1 cellular context compared by ENCODE assay signal in the genomic region with DNA sequence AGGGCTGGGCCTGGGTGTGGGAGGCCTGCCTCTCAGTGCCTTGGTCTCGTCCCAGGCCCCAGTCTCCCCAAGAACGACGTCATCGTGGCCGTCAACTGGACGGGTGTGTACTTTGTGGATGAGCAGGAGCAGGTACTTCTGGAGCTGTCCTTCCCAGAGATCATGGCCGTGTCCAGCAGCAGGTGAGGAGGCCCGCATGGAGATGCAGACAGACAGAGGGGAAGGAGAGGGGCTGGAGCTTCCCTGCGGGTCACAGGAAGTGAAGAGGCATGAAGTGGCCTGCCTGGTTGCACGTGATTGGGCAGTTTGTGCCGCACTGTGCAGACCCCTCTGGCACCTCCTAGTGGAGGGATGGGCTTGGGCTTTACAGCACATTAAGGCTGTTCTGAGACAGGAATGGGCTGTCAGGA.
TF ChIP-seq lines count a peak whose summit lies in the region.

No MANE protein-coding gene starts in this region.

TF ChIP-seq in K562, 482 proteins besides CTCF, POLR2A, EP300 and RAD21 (continued from another document and continues in another):
- TF ChIP-seq U2AF2 (optimal IDR thresholded peaks at IDR 0.05; ENCODE audit: low read depth, low read length) (no peak), EHMT2 (IDR thresholded peaks at IDR 0.05) (no peak), SMC3 (conservative IDR thresholded peaks at IDR 0.05; ENCODE audit: insufficient read depth, low read depth, low read length) (0 out of 2 replicates have a peak, but pooled peaks have one; percentile 24), RCOR1 (IDR thresholded peaks at IDR 0.05; ENCODE audit: borderline replicate concordance in 1 of 2, low read depth in 2 of 2, low read length in 2 of 2) (0 out of 4 replicates have a peak, but pooled peaks of 1 of the 2 experiments have one; percentile 38), FOXJ3 (CRISPR knock-in tag; IDR thresholded peaks at IDR 0.05) (no peak), RNF2 (IDR thresholded peaks at IDR 0.05) (no peak), GABPA (tag; conservative IDR thresholded peaks at IDR 0.05; ENCODE audit: low read depth) (0 out of 2 replicates have a peak, but pooled peaks have one; percentile 34), ZNF146 (CRISPR knock-in tag; IDR thresholded peaks at IDR 0.05; ENCODE audit: unreplicated experiment) (no peak), SMARCC2 (IDR thresholded peaks at IDR 0.05; ENCODE audit: low read depth) (no peak), STAT5B (CRISPR knock-in tag; IDR thresholded peaks at IDR 0.05) (no peak), CBX3 (IDR thresholded peaks at IDR 0.05; ENCODE audit: borderline replicate concordance in 1 of 2, low read length in 2 of 2) (peak in 1 of 2 experiments; percentile 53; a peak in 1 of 3 replicates), ARID1B (IDR thresholded peaks at IDR 0.05) (no peak), ATF1 (CRISPR knock-in tag; IDR thresholded peaks at IDR 0.05) (no peak), ATF1 (tag; IDR thresholded peaks at IDR 0.05) (peak; percentile 62), ZNF764 (CRISPR knock-in tag; IDR thresholded peaks at IDR 0.05; ENCODE audit: low read depth) (peak; percentile 87), CXXC5 (CRISPR knock-in tag; IDR thresholded peaks at IDR 0.05) (peak; percentile 50; the same call in 1 of the 2 replicates), HNRNPLL (IDR thresholded peaks at IDR 0.05; ENCODE audit: low read depth, low read length, poor library complexity, severe bottlenecking) (no peak), CEBPG (CRISPR knock-in tag; IDR thresholded peaks at IDR 0.05) (no peak; the same call in 1 of the 2 replicates), CEBPG (tag; conservative IDR thresholded peaks at IDR 0.05 in 1 of 2, IDR thresholded peaks at IDR 0.05 in 1 of 2) (no peak), SMAD4 (CRISPR knock-in tag; conservative IDR thresholded peaks at IDR 0.05) (peak; percentile 37; the same call in 1 of the 2 replicates), ZNF274 (IDR thresholded peaks at IDR 0.05; ENCODE audit: borderline replicate concordance, low read depth, low read length) (no peak)
- TF ChIP-seq, protein P1, sequence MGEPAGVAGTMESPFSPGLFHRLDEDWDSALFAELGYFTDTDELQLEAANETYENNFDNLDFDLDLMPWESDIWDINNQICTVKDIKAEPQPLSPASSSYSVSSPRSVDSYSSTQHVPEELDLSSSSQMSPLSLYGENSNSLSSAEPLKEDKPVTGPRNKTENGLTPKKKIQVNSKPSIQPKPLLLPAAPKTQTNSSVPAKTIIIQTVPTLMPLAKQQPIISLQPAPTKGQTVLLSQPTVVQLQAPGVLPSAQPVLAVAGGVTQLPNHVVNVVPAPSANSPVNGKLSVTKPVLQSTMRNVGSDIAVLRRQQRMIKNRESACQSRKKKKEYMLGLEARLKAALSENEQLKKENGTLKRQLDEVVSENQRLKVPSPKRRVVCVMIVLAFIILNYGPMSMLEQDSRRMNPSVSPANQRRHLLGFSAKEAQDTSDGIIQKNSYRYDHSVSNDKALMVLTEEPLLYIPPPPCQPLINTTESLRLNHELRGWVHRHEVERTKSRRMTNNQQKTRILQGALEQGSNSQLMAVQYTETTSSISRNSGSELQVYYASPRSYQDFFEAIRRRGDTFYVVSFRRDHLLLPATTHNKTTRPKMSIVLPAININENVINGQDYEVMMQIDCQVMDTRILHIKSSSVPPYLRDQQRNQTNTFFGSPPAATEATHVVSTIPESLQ (CRISPR knock-in tag; IDR thresholded peaks at IDR 0.05): no peak
- TF ChIP-seq, protein P2, sequence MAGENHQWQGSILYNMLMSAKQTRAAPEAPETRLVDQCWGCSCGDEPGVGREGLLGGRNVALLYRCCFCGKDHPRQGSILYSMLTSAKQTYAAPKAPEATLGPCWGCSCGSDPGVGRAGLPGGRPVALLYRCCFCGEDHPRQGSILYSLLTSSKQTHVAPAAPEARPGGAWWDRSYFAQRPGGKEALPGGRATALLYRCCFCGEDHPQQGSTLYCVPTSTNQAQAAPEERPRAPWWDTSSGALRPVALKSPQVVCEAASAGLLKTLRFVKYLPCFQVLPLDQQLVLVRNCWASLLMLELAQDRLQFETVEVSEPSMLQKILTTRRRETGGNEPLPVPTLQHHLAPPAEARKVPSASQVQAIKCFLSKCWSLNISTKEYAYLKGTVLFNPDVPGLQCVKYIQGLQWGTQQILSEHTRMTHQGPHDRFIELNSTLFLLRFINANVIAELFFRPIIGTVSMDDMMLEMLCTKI (IDR thresholded peaks at IDR 0.05; ENCODE audit: partially characterized antibody): no peak
- TF ChIP-seq, protein P3, sequence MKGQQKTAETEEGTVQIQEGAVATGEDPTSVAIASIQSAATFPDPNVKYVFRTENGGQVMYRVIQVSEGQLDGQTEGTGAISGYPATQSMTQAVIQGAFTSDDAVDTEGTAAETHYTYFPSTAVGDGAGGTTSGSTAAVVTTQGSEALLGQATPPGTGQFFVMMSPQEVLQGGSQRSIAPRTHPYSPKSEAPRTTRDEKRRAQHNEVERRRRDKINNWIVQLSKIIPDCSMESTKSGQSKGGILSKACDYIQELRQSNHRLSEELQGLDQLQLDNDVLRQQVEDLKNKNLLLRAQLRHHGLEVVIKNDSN (CRISPR knock-in tag; IDR thresholded peaks at IDR 0.05): peak; percentile 75
- TF ChIP-seq, protein P4, sequence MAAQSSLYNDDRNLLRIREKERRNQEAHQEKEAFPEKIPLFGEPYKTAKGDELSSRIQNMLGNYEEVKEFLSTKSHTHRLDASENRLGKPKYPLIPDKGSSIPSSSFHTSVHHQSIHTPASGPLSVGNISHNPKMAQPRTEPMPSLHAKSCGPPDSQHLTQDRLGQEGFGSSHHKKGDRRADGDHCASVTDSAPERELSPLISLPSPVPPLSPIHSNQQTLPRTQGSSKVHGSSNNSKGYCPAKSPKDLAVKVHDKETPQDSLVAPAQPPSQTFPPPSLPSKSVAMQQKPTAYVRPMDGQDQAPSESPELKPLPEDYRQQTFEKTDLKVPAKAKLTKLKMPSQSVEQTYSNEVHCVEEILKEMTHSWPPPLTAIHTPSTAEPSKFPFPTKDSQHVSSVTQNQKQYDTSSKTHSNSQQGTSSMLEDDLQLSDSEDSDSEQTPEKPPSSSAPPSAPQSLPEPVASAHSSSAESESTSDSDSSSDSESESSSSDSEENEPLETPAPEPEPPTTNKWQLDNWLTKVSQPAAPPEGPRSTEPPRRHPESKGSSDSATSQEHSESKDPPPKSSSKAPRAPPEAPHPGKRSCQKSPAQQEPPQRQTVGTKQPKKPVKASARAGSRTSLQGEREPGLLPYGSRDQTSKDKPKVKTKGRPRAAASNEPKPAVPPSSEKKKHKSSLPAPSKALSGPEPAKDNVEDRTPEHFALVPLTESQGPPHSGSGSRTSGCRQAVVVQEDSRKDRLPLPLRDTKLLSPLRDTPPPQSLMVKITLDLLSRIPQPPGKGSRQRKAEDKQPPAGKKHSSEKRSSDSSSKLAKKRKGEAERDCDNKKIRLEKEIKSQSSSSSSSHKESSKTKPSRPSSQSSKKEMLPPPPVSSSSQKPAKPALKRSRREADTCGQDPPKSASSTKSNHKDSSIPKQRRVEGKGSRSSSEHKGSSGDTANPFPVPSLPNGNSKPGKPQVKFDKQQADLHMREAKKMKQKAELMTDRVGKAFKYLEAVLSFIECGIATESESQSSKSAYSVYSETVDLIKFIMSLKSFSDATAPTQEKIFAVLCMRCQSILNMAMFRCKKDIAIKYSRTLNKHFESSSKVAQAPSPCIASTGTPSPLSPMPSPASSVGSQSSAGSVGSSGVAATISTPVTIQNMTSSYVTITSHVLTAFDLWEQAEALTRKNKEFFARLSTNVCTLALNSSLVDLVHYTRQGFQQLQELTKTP (IDR thresholded peaks at IDR 0.05; ENCODE audit: low read depth in 1 of 2, partially characterized antibody in 2 of 2): no peak
- TF ChIP-seq, protein P5, sequence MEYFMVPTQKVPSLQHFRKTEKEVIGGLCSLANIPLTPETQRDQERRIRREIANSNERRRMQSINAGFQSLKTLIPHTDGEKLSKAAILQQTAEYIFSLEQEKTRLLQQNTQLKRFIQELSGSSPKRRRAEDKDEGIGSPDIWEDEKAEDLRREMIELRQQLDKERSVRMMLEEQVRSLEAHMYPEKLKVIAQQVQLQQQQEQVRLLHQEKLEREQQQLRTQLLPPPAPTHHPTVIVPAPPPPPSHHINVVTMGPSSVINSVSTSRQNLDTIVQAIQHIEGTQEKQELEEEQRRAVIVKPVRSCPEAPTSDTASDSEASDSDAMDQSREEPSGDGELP (CRISPR knock-in tag; IDR thresholded peaks at IDR 0.05; ENCODE audit: borderline replicate concordance): 0 out of 2 replicates have a peak, but pooled peaks have one; percentile 18
- TF ChIP-seq, protein P6, sequence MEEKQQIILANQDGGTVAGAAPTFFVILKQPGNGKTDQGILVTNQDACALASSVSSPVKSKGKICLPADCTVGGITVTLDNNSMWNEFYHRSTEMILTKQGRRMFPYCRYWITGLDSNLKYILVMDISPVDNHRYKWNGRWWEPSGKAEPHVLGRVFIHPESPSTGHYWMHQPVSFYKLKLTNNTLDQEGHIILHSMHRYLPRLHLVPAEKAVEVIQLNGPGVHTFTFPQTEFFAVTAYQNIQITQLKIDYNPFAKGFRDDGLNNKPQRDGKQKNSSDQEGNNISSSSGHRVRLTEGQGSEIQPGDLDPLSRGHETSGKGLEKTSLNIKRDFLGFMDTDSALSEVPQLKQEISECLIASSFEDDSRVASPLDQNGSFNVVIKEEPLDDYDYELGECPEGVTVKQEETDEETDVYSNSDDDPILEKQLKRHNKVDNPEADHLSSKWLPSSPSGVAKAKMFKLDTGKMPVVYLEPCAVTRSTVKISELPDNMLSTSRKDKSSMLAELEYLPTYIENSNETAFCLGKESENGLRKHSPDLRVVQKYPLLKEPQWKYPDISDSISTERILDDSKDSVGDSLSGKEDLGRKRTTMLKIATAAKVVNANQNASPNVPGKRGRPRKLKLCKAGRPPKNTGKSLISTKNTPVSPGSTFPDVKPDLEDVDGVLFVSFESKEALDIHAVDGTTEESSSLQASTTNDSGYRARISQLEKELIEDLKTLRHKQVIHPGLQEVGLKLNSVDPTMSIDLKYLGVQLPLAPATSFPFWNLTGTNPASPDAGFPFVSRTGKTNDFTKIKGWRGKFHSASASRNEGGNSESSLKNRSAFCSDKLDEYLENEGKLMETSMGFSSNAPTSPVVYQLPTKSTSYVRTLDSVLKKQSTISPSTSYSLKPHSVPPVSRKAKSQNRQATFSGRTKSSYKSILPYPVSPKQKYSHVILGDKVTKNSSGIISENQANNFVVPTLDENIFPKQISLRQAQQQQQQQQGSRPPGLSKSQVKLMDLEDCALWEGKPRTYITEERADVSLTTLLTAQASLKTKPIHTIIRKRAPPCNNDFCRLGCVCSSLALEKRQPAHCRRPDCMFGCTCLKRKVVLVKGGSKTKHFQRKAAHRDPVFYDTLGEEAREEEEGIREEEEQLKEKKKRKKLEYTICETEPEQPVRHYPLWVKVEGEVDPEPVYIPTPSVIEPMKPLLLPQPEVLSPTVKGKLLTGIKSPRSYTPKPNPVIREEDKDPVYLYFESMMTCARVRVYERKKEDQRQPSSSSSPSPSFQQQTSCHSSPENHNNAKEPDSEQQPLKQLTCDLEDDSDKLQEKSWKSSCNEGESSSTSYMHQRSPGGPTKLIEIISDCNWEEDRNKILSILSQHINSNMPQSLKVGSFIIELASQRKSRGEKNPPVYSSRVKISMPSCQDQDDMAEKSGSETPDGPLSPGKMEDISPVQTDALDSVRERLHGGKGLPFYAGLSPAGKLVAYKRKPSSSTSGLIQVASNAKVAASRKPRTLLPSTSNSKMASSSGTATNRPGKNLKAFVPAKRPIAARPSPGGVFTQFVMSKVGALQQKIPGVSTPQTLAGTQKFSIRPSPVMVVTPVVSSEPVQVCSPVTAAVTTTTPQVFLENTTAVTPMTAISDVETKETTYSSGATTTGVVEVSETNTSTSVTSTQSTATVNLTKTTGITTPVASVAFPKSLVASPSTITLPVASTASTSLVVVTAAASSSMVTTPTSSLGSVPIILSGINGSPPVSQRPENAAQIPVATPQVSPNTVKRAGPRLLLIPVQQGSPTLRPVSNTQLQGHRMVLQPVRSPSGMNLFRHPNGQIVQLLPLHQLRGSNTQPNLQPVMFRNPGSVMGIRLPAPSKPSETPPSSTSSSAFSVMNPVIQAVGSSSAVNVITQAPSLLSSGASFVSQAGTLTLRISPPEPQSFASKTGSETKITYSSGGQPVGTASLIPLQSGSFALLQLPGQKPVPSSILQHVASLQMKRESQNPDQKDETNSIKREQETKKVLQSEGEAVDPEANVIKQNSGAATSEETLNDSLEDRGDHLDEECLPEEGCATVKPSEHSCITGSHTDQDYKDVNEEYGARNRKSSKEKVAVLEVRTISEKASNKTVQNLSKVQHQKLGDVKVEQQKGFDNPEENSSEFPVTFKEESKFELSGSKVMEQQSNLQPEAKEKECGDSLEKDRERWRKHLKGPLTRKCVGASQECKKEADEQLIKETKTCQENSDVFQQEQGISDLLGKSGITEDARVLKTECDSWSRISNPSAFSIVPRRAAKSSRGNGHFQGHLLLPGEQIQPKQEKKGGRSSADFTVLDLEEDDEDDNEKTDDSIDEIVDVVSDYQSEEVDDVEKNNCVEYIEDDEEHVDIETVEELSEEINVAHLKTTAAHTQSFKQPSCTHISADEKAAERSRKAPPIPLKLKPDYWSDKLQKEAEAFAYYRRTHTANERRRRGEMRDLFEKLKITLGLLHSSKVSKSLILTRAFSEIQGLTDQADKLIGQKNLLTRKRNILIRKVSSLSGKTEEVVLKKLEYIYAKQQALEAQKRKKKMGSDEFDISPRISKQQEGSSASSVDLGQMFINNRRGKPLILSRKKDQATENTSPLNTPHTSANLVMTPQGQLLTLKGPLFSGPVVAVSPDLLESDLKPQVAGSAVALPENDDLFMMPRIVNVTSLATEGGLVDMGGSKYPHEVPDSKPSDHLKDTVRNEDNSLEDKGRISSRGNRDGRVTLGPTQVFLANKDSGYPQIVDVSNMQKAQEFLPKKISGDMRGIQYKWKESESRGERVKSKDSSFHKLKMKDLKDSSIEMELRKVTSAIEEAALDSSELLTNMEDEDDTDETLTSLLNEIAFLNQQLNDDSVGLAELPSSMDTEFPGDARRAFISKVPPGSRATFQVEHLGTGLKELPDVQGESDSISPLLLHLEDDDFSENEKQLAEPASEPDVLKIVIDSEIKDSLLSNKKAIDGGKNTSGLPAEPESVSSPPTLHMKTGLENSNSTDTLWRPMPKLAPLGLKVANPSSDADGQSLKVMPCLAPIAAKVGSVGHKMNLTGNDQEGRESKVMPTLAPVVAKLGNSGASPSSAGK (IDR thresholded peaks at IDR 0.05): peak; percentile 84
- TF ChIP-seq, protein P7, sequence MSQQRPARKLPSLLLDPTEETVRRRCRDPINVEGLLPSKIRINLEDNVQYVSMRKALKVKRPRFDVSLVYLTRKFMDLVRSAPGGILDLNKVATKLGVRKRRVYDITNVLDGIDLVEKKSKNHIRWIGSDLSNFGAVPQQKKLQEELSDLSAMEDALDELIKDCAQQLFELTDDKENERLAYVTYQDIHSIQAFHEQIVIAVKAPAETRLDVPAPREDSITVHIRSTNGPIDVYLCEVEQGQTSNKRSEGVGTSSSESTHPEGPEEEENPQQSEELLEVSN (IDR thresholded peaks at IDR 0.05; ENCODE audit: borderline replicate concordance in 1 of 2, extremely low read depth in 1 of 2, insufficient read depth in 1 of 2, insufficient read length in 1 of 2, low read depth in 1 of 2, low read length in 1 of 2, poor library complexity in 1 of 2, severe bottlenecking in 1 of 2): peak in 1 of 2 experiments; percentile 67
